Comparison of ENCODE assay signal across 8 cellular contexts in the genomic region with DNA sequence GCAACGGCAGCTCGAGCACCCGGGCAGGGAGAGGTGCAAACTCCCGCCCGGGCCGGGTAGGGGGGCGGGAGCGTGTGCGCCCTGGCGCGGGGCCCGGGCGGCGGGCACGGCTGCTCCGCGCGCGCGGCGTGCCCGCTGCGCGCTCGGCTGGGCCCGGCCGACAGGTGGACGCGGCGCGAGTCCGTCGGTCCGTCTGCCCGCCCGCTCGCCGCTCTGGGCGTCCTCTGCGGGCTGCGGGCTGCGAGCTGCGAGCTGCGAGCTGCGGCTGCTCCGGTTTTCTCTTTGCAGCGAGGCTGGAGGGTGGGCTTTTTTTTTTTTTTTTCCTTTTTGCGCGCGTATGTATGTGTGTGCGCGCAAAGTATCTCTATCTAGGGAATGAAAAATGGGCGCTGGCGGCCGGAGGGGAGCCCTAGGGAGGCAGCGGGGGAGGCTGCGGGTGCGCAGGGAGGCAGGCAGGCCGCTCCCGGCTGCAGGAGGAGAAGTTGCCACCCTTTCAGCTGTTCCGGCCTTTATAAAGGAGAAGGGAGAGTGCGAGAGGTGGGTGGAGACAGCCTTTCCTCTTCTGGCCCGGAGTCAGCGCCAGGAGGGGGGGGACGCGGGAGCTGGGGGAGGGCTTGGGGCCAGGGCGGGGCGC. TPM values are rescaled to one million over a fixed set of nuclear protein-coding genes. Genes with fewer than 3 reads are reported as not detected.
DNase-seq lines count a peak whose midpoint lies in the region; ATAC-seq, FAIRE-seq and TF ChIP-seq lines count a peak whose summit lies in the region.

Gene PDGFB (minus strand): TSS at position 487 of the 634 bp plus-strand sequence. CDS start 1,019 bp downstream, outside the sequence.

- 3% methylated on average over 10 of the region's 68 CpGs; no CpG with 5 or more reads in 1 of the 2 experiments for WGBS in H1 (ENCODE audit: extremely low coverage in 1 of 2, insufficient coverage in 1 of 2, insufficient read length in 1 of 2, insufficient replicate concordance in 2 of 2, low coverage in 1 of 2, low lambda C conversion rate in 2 of 2, missing lambda C conversion rate in 1 of 2), 2 experiments

- peak within 1 kb of the TSS; percentile 52 for H4K8ac ChIP-seq in H1 (ENCODE audit: extremely low read depth, insufficient read depth, low read length)

- H3K27ac ChIP-seq in H1 (ENCODE audit: low read depth, low read length) = no peak within 1 kb of the TSS
- peak within 1 kb of the TSS; percentile 79 for H3K27ac ChIP-seq in vagina

- ATAC-seq in HG02981 (IDR thresholded peaks at IDR 0.05; ENCODE audit: unreplicated experiment) = no peak

- no peak within 1 kb of the TSS for H2BK120ac ChIP-seq in H1 (replicated peaks; ENCODE audit: low read depth, low read length)

- peak within 1 kb of the TSS; percentile 60; the same call in 1 of the 2 replicates for H3K18ac ChIP-seq in H1 (ENCODE audit: extremely low read depth, low read length)

- H3K4me1 ChIP-seq in H1 (replicated peaks in 1 of 4; ENCODE audit: control insufficient read depth in 3 of 4, insufficient read depth in 4 of 4, low read length in 3 of 4) = peaks cover 0 to 20% (median 18%) of the 10 kb centered on the region in 4 experiments; a peak in 6 of 7 replicates
- H3K4me1 ChIP-seq in mononuclear cell (ENCODE audit: insufficient read depth, low read length) = peaks cover 42% of the 10 kb centered on the region
- H3K4me1 ChIP-seq in vagina = peaks cover 54% of the 10 kb centered on the region

- peak within 1 kb of the TSS in 1 of 4 experiments; percentile 79; a peak in 1 of 7 replicates for H3K9ac ChIP-seq in H1 (replicated peaks in 1 of 4; ENCODE audit: extremely low read depth in 1 of 4, low read depth in 3 of 4, low read length in 3 of 4)

- CTCF ChIA-PET in H1 (lab: Charles Lee; ENCODE audit: partially characterized antibody) = interaction anchor here (0.6 to 2.9 kb wide), 13 partner anchors 9 to 1417 kb away, joined by 3 to 12 read pairs (median 3); no protein-coding TSS in a partner anchor

- no peak within 1 kb of the TSS for H2BK20ac ChIP-seq in H1 (ENCODE audit: low read length)

- DNase-seq in NCI-H1436 (lab: John Stamatoyannopoulos, UW) (peak; percentile 13), NCI-H1436 treated with DMSO at 0.1 percent for 48 hours (lab: John Stamatoyannopoulos, UW) (no peak), OCI-M1 (lab: John Stamatoyannopoulos, UW) (peak; percentile 36), H1 (ENCODE audit: low read depth in 1 of 2, low spot score in 2 of 2) (no peak), vagina (ENCODE audit: extremely low spot score in 2 of 2) (no peak), NCI-H187 (lab: John Stamatoyannopoulos, UW) (no peak)

- intact Hi-C loops in vagina (cut with DNase I) = no loop called here

- H3K4ac ChIP-seq in H1 (replicated peaks; ENCODE audit: insufficient read length, low read depth, low read length) = no peak within 1 kb of the TSS

- peak within 1 kb of the TSS; percentile 18; the same call in 1 of the 2 replicates for H2AK5ac ChIP-seq in H1 (ENCODE audit: low read depth, low read length)

- H3K4me2 ChIP-seq in H1 (ENCODE audit: insufficient read depth in 1 of 2, low read depth in 2 of 2, low read length in 2 of 2) = peak within 1 kb of the TSS; percentile 82 to 83

- peaks cover 4% of the 10 kb centered on the region in 2 experiments for H4K20me1 ChIP-seq in H1 (replicated peaks in 1 of 2; ENCODE audit: control insufficient read depth in 1 of 2, insufficient read depth in 2 of 2, low read length in 2 of 2)

- H3K79me2 ChIP-seq in H1 (ENCODE audit: control insufficient read depth in 1 of 2, insufficient read depth in 2 of 2, low read length in 2 of 2) = no peaks in the 10 kb centered on the region

- no peak for FAIRE-seq in H1 (lab: Jason Lieb, UNC)

- no peak within 1 kb of the TSS for H4K5ac ChIP-seq in H1 (ENCODE audit: insufficient read length, low read depth, low read length)

- H3K4me3 ChIP-seq in H1 (ENCODE audit: extremely low read depth in 1 of 4, insufficient read depth in 2 of 4, low read depth in 3 of 4, low read length in 4 of 4) (peak within 1 kb of the TSS; percentile 16 to 73 (median 56)), mononuclear cell (ENCODE audit: low read length) (peak within 1 kb of the TSS; percentile 6), vagina (peak within 1 kb of the TSS; percentile 51 to 53)

- no peak for TF ChIP-seq RAD21 in H1 (IDR thresholded peaks at IDR 0.05 in 1 of 2, conservative IDR thresholded peaks at IDR 0.05 in 1 of 2; ENCODE audit: low read depth in 2 of 2, low read length in 2 of 2)

- H3K23me2 ChIP-seq in H1 (ENCODE audit: low read depth, low read length) = peaks cover 17% of the 10 kb centered on the region; the same call in 1 of the 2 replicates

- no peak within 1 kb of the TSS for H3K23ac ChIP-seq in H1 (ENCODE audit: insufficient read length)

- H2BK12ac ChIP-seq in H1 (ENCODE audit: low read depth, low read length) = peak within 1 kb of the TSS; percentile 75; the same call in 1 of the 2 replicates

- no peak within 1 kb of the TSS for H2BK5ac ChIP-seq in H1 (ENCODE audit: low read depth, low read length)

- no peaks in the 10 kb centered on the region for H3K79me1 ChIP-seq in H1 (ENCODE audit: low read depth, low read length)

- POLR2A ChIA-PET in H1 (lab: Charles Lee; ENCODE audit: partially characterized antibody) = interaction anchor here (0.7 to 7.6 kb wide), 12 partner anchors 9 to 75 kb away, joined by 3 to 47 read pairs (median 4); partner anchors contain the start of gene RPL3

- no peak within 1 kb of the TSS for H4K91ac ChIP-seq in H1 (replicated peaks; ENCODE audit: insufficient read length, low read length)

- TF ChIP-seq EP300 in H1 (IDR thresholded peaks at IDR 0.05; ENCODE audit: borderline replicate concordance in 1 of 2, low read depth in 2 of 2, low read length in 2 of 2) = no peak

- no peak within 1 kb of the TSS for H3K14ac ChIP-seq in H1 (ENCODE audit: insufficient read length)

- H3K36me3 ChIP-seq in H1 (ENCODE audit: control insufficient read depth in 2 of 4, insufficient read depth in 4 of 4, low read length in 3 of 4) (no peaks in the 10 kb centered on the region; a peak in 1 of 8 replicates), vagina (no peaks in the 10 kb centered on the region)

- H3K27me3 ChIP-seq in H1 (replicated peaks in 1 of 4; ENCODE audit: control insufficient read depth in 3 of 4, extremely low read depth in 1 of 4, insufficient read depth in 3 of 4, low read length in 3 of 4) (peaks cover 26 to 81% (median 64%) of the 10 kb centered on the region in 4 experiments), mononuclear cell (ENCODE audit: insufficient read depth, low read length) (peaks cover 49% of the 10 kb centered on the region), vagina (no peaks in the 10 kb centered on the region)

- H3K9me3 ChIP-seq in H1 (ENCODE audit: insufficient read depth in 2 of 2, low read depth in 1 of 2, low read length in 1 of 2) (no peaks in the 10 kb centered on the region), mononuclear cell (ENCODE audit: low read depth, low read length) (no peaks in the 10 kb centered on the region), vagina (no peaks in the 10 kb centered on the region)

- peak within 1 kb of the TSS; percentile 92; the same call in 1 of the 2 replicates for H2BK15ac ChIP-seq in H1 (ENCODE audit: low read length)

- no peak within 1 kb of the TSS for H3K56ac ChIP-seq in H1 (replicated peaks; ENCODE audit: insufficient read length, low read depth, low read length)

- TF ChIP-seq CTCF in H1 (IDR thresholded peaks at IDR 0.05; ENCODE audit: control extremely low read depth in 1 of 3, insufficient read depth in 1 of 3, low read depth in 1 of 3, low read length in 3 of 3) (no peak), vagina (IDR thresholded peaks at IDR 0.05) (no peak)

- TF ChIP-seq POLR2A in H1 (IDR thresholded peaks at IDR 0.05; ENCODE audit: control extremely low read depth in 1 of 2, low read depth in 2 of 2, low read length in 2 of 2) (no peak), vagina (IDR thresholded peaks at IDR 0.05) (peak in 1 of 2 donors; percentile 33)

- no peak within 1 kb of the TSS for H2AFZ ChIP-seq in H1 (ENCODE audit: low read length)

TF ChIP-seq in H1, 55 proteins besides CTCF, POLR2A, EP300 and RAD21:
- TF ChIP-seq BRCA1 (IDR thresholded peaks at IDR 0.05; ENCODE audit: low read depth, low read length) = no peak
- TF ChIP-seq KDM4A (IDR thresholded peaks at IDR 0.05; ENCODE audit: low read depth, low read length, severe bottlenecking) = peak; percentile 17
- TF ChIP-seq RNF2 (IDR thresholded peaks at IDR 0.05; ENCODE audit: borderline replicate concordance, low read depth, low read length, missing control alignments, poor library complexity, severe bottlenecking) = peak; percentile 60
- 0 out of 2 replicates have a peak, but pooled peaks have one; percentile 26 for TF ChIP-seq TAF1 (IDR thresholded peaks at IDR 0.05; ENCODE audit: low read depth, low read length)
- TF ChIP-seq SUZ12 (IDR thresholded peaks at IDR 0.05; ENCODE audit: low read length) = peak; percentile 64
- TF ChIP-seq JUN (IDR thresholded peaks at IDR 0.05; ENCODE audit: low read depth, low read length) = no peak
- peak; percentile 28; the same call in 1 of the 2 replicates for TF ChIP-seq TBP (IDR thresholded peaks at IDR 0.05; ENCODE audit: low read depth, low read length)

RNA-seq across cellular contexts. Expression of gene PDGFB, which starts in this region (rescaled TPM):
- 8.5 and 9.6 TPM in 2 replicates for total RNA-seq in H1 (2021; fragmentation: NEBNext Ultra II Directional; extraction: Animal tissue kit (Norgen Biotek cat#: 25700))
- polyA plus RNA-seq in H1 (2011; rRNA removed) = 3.9 and 5.5 TPM in 2 replicates
- polyA plus RNA-seq in H1 (2011; cell fraction: cytosol; rRNA removed) = 6.1 TPM
- polyA plus RNA-seq in H1 (2011; cell fraction: nucleus; rRNA removed) = 10.9 TPM
- polyA plus RNA-seq in H1 (2012, experiment 1 of 2) = 2.6 to 3.9 TPM (median 3.8 TPM) in 4 replicates
- polyA plus RNA-seq in H1 (2012, experiment 2 of 2) = 4.1 TPM
- 4.9 TPM for polyA plus RNA-seq in H1 (2013, experiment 1 of 2)
- polyA plus RNA-seq in H1 (2013, experiment 2 of 2) = 6.0 TPM
- 3.0 and 5.3 TPM in 2 replicates for polyA minus RNA-seq in H1 (2011; rRNA and poly(A)+ RNA removed)
- polyA minus RNA-seq in H1 (2011; cell fraction: cytosol; rRNA and poly(A)+ RNA removed) = 5.7 TPM
- polyA minus RNA-seq in H1 (2011; cell fraction: nucleus; rRNA and poly(A)+ RNA removed) = 3.5 TPM
- total RNA-seq in mononuclear cell = 1.2 TPM
- 4.7 TPM for total RNA-seq in vagina

Comparison
In these comparisons a context has a peak if more than half of its experiments do, and no peak if none do; other contexts are left out.
1. DNase-seq: peak in NCI-H1436 (single experiment) and OCI-M1 (single experiment); none in NCI-H1436 treated with DMSO at 0.1 percent for 48 hours (single experiment), H1 (0 of 2), vagina (0 of 2) and NCI-H187 (0 of 2).
2. H3K4me3 ChIP-seq: peak in every context shown above with its lines; median percentile 56 in H1; 52 in vagina; 6 in mononuclear cell.